In genomic region chr2:9844581-9844980, GRCh38 we compare ENCODE assay signal across 8 cellular contexts. TPM values are rescaled to one million over a fixed set of nuclear protein-coding genes. Genes with fewer than 3 reads are reported as not detected.
A peak's percentile ranks its signal among the peaks of the same experiment; 100 is the strongest.
DNase-seq lines count a peak whose midpoint lies in the region; ATAC-seq and TF ChIP-seq lines count a peak whose summit lies in the region.

No MANE protein-coding gene starts in this region.

- no peak for TF ChIP-seq CTCF in neural crest cell (conservative IDR thresholded peaks at IDR 0.05)

- no peaks in the 10 kb centered on the region for H3K9me3 Mint-ChIP-seq in activated naive CD4-positive, alpha-beta T cell treated with anti-CD3 and anti-CD28 coated beads, Interleukin-2, amount 10 ng/mL, durations not matched to agents 7 days and 5 days
- H3K9me3 Mint-ChIP-seq in neural crest cell: no peaks in the 10 kb centered on the region

- peaks cover 54% of the 10 kb centered on the region for H3K4me1 Mint-ChIP-seq in activated naive CD4-positive, alpha-beta T cell treated with anti-CD3 and anti-CD28 coated beads, Interleukin-2, amount 10 ng/mL, durations not matched to agents 7 days and 5 days
- peaks cover 41% of the 10 kb centered on the region for H3K4me1 Mint-ChIP-seq in neural crest cell

- CTCF ChIA-PET in activated naive CD4-positive, alpha-beta T cell treated with anti-CD3 and anti-CD28 coated beads, Interleukin-2, amount 10 ng/mL, durations not matched to agents 7 days and 5 days (lab: Charles Lee): no interaction called here

- ATAC-seq in HG03469 (IDR thresholded peaks at IDR 0.05; ENCODE audit: unreplicated experiment): no peak
- ATAC-seq in HG02938 (IDR thresholded peaks at IDR 0.05; ENCODE audit: unreplicated experiment): no peak
- no peak for ATAC-seq in HG03460 (IDR thresholded peaks at IDR 0.05; ENCODE audit: unreplicated experiment)

- peak overlapping the region; percentile 90 for H3K27ac Mint-ChIP-seq in activated naive CD4-positive, alpha-beta T cell treated with anti-CD3 and anti-CD28 coated beads, Interleukin-2, amount 10 ng/mL, durations not matched to agents 7 days and 5 days
- no peak overlapping the region for H3K27ac Mint-ChIP-seq in neural crest cell (ENCODE audit: unreplicated experiment)

- no peak for DNase-seq in activated naive CD4-positive, alpha-beta T cell treated with anti-CD3 and anti-CD28 coated beads, Interleukin-2, amount 10 ng/mL, durations not matched to agents 7 days and 5 days
- DNase-seq in activated naive CD4-positive, alpha-beta T cell treated with Interleukin-2 at 50 U/mL for 16 hours: no peak
- DNase-seq in NAMALWA (ENCODE audit: low spot score) (peak; percentile 45), cerebellar cortex (ENCODE audit: low spot score) (peak; percentile 8), neural crest cell (ENCODE audit: low read depth, low spot score) (no peak)

- H3K27me3 Mint-ChIP-seq in activated naive CD4-positive, alpha-beta T cell treated with anti-CD3 and anti-CD28 coated beads, Interleukin-2, amount 10 ng/mL, durations not matched to agents 7 days and 5 days: peaks cover 8% of the 10 kb centered on the region
- H3K27me3 Mint-ChIP-seq in neural crest cell (ENCODE audit: low read depth): no peaks in the 10 kb centered on the region

- peaks cover 44% of the 10 kb centered on the region for H3K36me3 Mint-ChIP-seq in activated naive CD4-positive, alpha-beta T cell treated with anti-CD3 and anti-CD28 coated beads, Interleukin-2, amount 10 ng/mL, durations not matched to agents 7 days and 5 days
- peaks cover 8% of the 10 kb centered on the region for H3K36me3 Mint-ChIP-seq in neural crest cell (ENCODE audit: low read depth)

- H3K4me3 Mint-ChIP-seq in activated naive CD4-positive, alpha-beta T cell treated with anti-CD3 and anti-CD28 coated beads, Interleukin-2, amount 10 ng/mL, durations not matched to agents 7 days and 5 days: peak overlapping the region; percentile 85
- H3K4me3 Mint-ChIP-seq in neural crest cell: peak overlapping the region; percentile 99

RNA-seq across cellular contexts. Expression of gene TAF1B, which starts 1.3 kb away (rescaled TPM):
- total RNA-seq in neural crest cell: 35.7 and 36.8 TPM in 2 replicates

Comparison
In these comparisons a context has a peak if more than half of its experiments do, and no peak if none do; other contexts are left out.
1. DNase-seq: peak in NAMALWA (single experiment) and cerebellar cortex (single experiment); none in activated naive CD4-positive, alpha-beta T cell treated with anti-CD3 and anti-CD28 coated beads, Interleukin-2, amount 10 ng/mL, durations not matched to agents 7 days and 5 days (single experiment), activated naive CD4-positive, alpha-beta T cell treated with Interleukin-2 at 50 U/mL for 16 hours (single experiment) and neural crest cell (single experiment).